2 cellular contexts compared by ENCODE assay signal in genomic region chr20:32709029-32709527, GRCh38. TPM values are rescaled to one million over a fixed set of nuclear protein-coding genes. Genes with fewer than 3 reads are reported as not detected.
"Had no signal": no experiment of that assay in that cellular context is flagged by ENCODE, and none has a peak within 500 bp of the region (broad histone marks: within the 10 kb centered on the region; RNA-seq: fewer than 3 reads in every experiment).

No MANE protein-coding gene starts in this region.

RNA-seq across cellular contexts. Expression of gene C20orf203, which starts 35.3 kb away (rescaled TPM):
- total RNA-seq: esophagus mucosa, lower lobe of right lung had no signal
